Comparison of ENCODE assay signal across 8 cellular contexts in the genomic region with DNA sequence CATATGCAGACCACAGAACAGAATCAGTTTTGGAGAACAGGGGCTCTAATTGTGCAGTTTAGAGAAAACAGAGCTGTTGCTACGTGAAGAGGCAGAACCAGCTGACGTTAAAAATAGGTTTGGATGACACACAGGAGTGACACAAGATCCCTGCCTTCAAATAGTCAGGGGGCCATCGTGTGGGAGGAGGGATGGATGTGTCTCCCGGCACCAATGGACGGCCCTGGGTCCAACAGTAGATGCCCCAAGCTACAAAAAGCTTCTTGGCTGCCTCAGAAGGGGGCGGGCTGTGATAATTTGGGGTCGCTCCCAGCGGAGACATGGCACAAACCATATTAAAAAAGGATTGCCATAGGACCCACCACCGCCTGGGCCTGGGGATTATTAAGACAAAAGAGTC.
A peak's percentile ranks its signal among the peaks of the same experiment; 100 is the strongest.
DNase-seq lines count a peak whose midpoint lies in the region; ATAC-seq and TF ChIP-seq lines count a peak whose summit lies in the region.

No MANE protein-coding gene starts in this region.

- H3K4me3 Mint-ChIP-seq in activated naive CD4-positive, alpha-beta T cell treated with anti-CD3 and anti-CD28 coated beads, Interleukin-2, amount 10 ng/mL, durations not matched to agents 7 days and 5 days = no peak overlapping the region

- H3K27me3 ChIP-seq in mucosa of rectum (ENCODE audit: control insufficient read depth in 2 of 2, insufficient read depth in 2 of 2, low read length in 2 of 2) (no peaks in the 10 kb centered on the region), upper lobe of right lung (no peaks in the 10 kb centered on the region)

- H3K4me3 ChIP-seq in mucosa of rectum (ENCODE audit: low read length in 2 of 2) (no peak overlapping the region), upper lobe of right lung (no peak overlapping the region)

- intact Hi-C loops in upper lobe of right lung (cut with DNase I) = no loop called here

- H3K4me1 ChIP-seq in mucosa of rectum (ENCODE audit: control insufficient read depth in 2 of 2, insufficient read depth in 2 of 2, low read length in 2 of 2) (peaks cover 43 to 45% of the 10 kb centered on the region in 2 donors), upper lobe of right lung (peaks cover 38% of the 10 kb centered on the region)

- H3K27ac ChIP-seq in caudate nucleus (ENCODE audit: low read depth, low read length) = peak overlapping the region; percentile 80
- H3K27ac ChIP-seq in mucosa of rectum (ENCODE audit: low read depth in 2 of 2, low read length in 2 of 2) = peak overlapping the region; percentile 69 to 77
- peak overlapping the region; percentile 42 for H3K27ac ChIP-seq in upper lobe of right lung

- H3K9me3 Mint-ChIP-seq in activated naive CD4-positive, alpha-beta T cell treated with anti-CD3 and anti-CD28 coated beads, Interleukin-2, amount 10 ng/mL, durations not matched to agents 7 days and 5 days = no peaks in the 10 kb centered on the region

- peak overlapping the region; percentile 95 for H3K27ac Mint-ChIP-seq in activated naive CD4-positive, alpha-beta T cell treated with anti-CD3 and anti-CD28 coated beads, Interleukin-2, amount 10 ng/mL, durations not matched to agents 7 days and 5 days

- no peaks in the 10 kb centered on the region for H3K27me3 Mint-ChIP-seq in activated naive CD4-positive, alpha-beta T cell treated with anti-CD3 and anti-CD28 coated beads, Interleukin-2, amount 10 ng/mL, durations not matched to agents 7 days and 5 days

- H3K36me3 Mint-ChIP-seq in activated naive CD4-positive, alpha-beta T cell treated with anti-CD3 and anti-CD28 coated beads, Interleukin-2, amount 10 ng/mL, durations not matched to agents 7 days and 5 days = peaks cover 15% of the 10 kb centered on the region

- no peak for TF ChIP-seq CTCF in upper lobe of right lung (IDR thresholded peaks at IDR 0.05)

- no peak for ATAC-seq in upper lobe of right lung

- peaks cover 88% of the 10 kb centered on the region for H3K4me1 Mint-ChIP-seq in activated naive CD4-positive, alpha-beta T cell treated with anti-CD3 and anti-CD28 coated beads, Interleukin-2, amount 10 ng/mL, durations not matched to agents 7 days and 5 days

- H3K9ac ChIP-seq in mucosa of rectum (ENCODE audit: low read depth in 1 of 2, low read length in 2 of 2) = peak overlapping the region in 1 of 2 donors; percentile 36

- H3K9me3 ChIP-seq in mucosa of rectum (ENCODE audit: control insufficient read depth in 2 of 2, low read length in 2 of 2) (no peaks in the 10 kb centered on the region), upper lobe of right lung (no peaks in the 10 kb centered on the region)

- CTCF ChIA-PET in activated naive CD4-positive, alpha-beta T cell treated with anti-CD3 and anti-CD28 coated beads, Interleukin-2, amount 10 ng/mL, durations not matched to agents 7 days and 5 days (lab: Charles Lee) = interaction anchor here (1.0 to 2.6 kb wide), 4 partner anchors 9 to 201 kb away, joined by 3 to 8 read pairs (median 4); no protein-coding TSS in a partner anchor

- no peak for DNase-seq in activated naive CD4-positive, alpha-beta T cell treated with anti-CD3 and anti-CD28 coated beads, Interleukin-2, amount 10 ng/mL, durations not matched to agents 7 days and 5 days
- DNase-seq in activated naive CD4-positive, alpha-beta T cell treated with Interleukin-2 at 50 U/mL for 16 hours = no peak
- peak in 6 of 61 donors; percentile 11 to 47 (median 26) for DNase-seq in caudate nucleus (lab: John Stamatoyannopoulos, UW)
- no peak for DNase-seq in upper lobe of right lung
- no peak for DNase-seq in NAMALWA (ENCODE audit: low spot score)
- DNase-seq in UCSD-AML1 (lab: John Stamatoyannopoulos, UW; ENCODE audit: unreplicated experiment) = no peak
- no peak for DNase-seq in NCI-H2107 treated with DMSO at 0.1 percent for 48 hours (lab: John Stamatoyannopoulos, UW; ENCODE audit: unreplicated experiment)

- H3K36me3 ChIP-seq in mucosa of rectum (ENCODE audit: control insufficient read depth in 2 of 2, insufficient read depth in 2 of 2, low read length in 2 of 2) (no peaks in the 10 kb centered on the region), upper lobe of right lung (no peaks in the 10 kb centered on the region)
